ENCODE assay signal across 27 cellular contexts in the genomic region with DNA sequence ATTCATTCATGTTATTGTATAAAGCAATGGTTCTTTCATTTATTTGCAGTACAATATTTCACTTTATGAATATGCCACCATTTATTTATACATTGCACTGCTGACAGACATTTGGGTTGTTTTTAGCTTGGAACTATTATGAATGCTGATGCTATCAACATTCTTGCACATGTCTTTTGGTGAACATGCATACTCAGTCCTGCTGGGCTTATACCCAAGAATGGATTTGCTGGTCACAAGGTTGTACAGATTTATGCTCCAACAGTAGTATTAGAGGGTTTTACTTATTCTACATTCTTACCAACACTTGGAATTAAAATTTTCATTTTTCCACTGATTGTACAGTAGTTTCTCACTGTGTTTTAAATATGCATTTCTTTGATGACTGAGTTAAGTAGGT.
DNase-seq lines count a peak whose midpoint lies in the region; ATAC-seq and TF ChIP-seq lines count a peak whose summit lies in the region.
"Had no signal": no experiment of that assay in that cellular context is flagged by ENCODE, and none has a peak within 500 bp of the region (broad histone marks: within the 10 kb centered on the region; RNA-seq: fewer than 3 reads in every experiment).

No MANE protein-coding gene starts in this region.

- no peaks in the 10 kb centered on the region for H3K9me3 Mint-ChIP-seq in CD4-positive, alpha-beta T cell
- H3K9me3 Mint-ChIP-seq: CD4-positive, alpha-beta memory T cell had no signal

- no peak for DNase-seq in left ventricle myocardium superior
- no peak for DNase-seq in right cardiac atrium
- peak; percentile 66 for DNase-seq in choroid plexus epithelial cell (ENCODE audit: low read depth)
- DNase-seq in fibroblast of the conjunctiva (ENCODE audit: low read depth): peak; percentile 21
- no peak for DNase-seq in HCEC 1CT
- no peak for DNase-seq in CD4-positive, alpha-beta T cell
- no peak for DNase-seq in inferior parietal cortex (ENCODE audit: extremely low spot score)
- DNase-seq in epidermal melanocyte (ENCODE audit: insufficient read length, low spot score): no peak
- DNase-seq: AML-193; CD4-positive, alpha-beta memory T cell; COR-L47; DMS79; GF-D8; GOT3; NCI-H1048; NCI-H1417; NCI-H1694; NCI-H2029 treated with DMSO at 0.1 percent for 48 hours; NCI-H2227 treated with DMSO at 0.1 percent for 48 hours; NCI-H526 treated with DMSO at 0.1 percent for 48 hours; PC-9; RPMI8226; SHP77 had no signal

- POLR2A ChIA-PET in CD4-positive, alpha-beta T cell (lab: Charles Lee): no interaction called here

- no peak overlapping the region for H3K4me3 Mint-ChIP-seq in CD4-positive, alpha-beta T cell
- H3K4me3 Mint-ChIP-seq: CD4-positive, alpha-beta memory T cell; IgD-negative memory B cell had no signal

- no peak overlapping the region for H3K4me3 ChIP-seq in right cardiac atrium (ENCODE audit: low read length)
- H3K4me3 ChIP-seq in choroid plexus epithelial cell (ENCODE audit: low read depth, low read length): no peak overlapping the region
- H3K4me3 ChIP-seq: BLaER1 treated with 17β-estradiol and CSF1 and Interleukin-3, amounts not matched to agents 10 nM and 100 nM; HAP-1; PC-9 had no signal

- intact Hi-C loops in left ventricle myocardium superior (cut with micrococcal nuclease): no loop called here
- intact Hi-C loops in right cardiac atrium (cut with DNase I): no loop called here
- intact Hi-C loops in CD4-positive, alpha-beta T cell (cut with DNase I, micrococcal nuclease): no loop called here

- no peaks in the 10 kb centered on the region for H3K36me3 Mint-ChIP-seq in CD4-positive, alpha-beta T cell (ENCODE audit: low read depth)
- H3K36me3 Mint-ChIP-seq: CD4-positive, alpha-beta memory T cell; IgD-negative memory B cell had no signal

- peak; percentile 53 for ATAC-seq in left ventricle myocardium superior
- no peak for ATAC-seq in right cardiac atrium
- no peak for ATAC-seq in CD4-positive, alpha-beta T cell (ENCODE audit: poor library complexity)

- no peaks in the 10 kb centered on the region for H3K4me1 Mint-ChIP-seq in CD4-positive, alpha-beta T cell (ENCODE audit: low read depth)
- H3K4me1 Mint-ChIP-seq: IgD-negative memory B cell had no signal

- no peak overlapping the region for H3K27ac Mint-ChIP-seq in CD4-positive, alpha-beta T cell
- H3K27ac Mint-ChIP-seq: CD4-positive, alpha-beta memory T cell; IgD-negative memory B cell had no signal

- no peaks in the 10 kb centered on the region for H3K27me3 ChIP-seq in right cardiac atrium (ENCODE audit: control insufficient read depth, insufficient read depth)
- H3K27me3 ChIP-seq in CD4-positive, alpha-beta T cell (ENCODE audit: control insufficient read depth, insufficient read depth, low read length): no peaks in the 10 kb centered on the region
- H3K27me3 ChIP-seq: BLaER1 treated with 17β-estradiol and CSF1 and Interleukin-3, amounts not matched to agents 10 nM and 100 nM had no signal

- H3K9me3 ChIP-seq in right cardiac atrium (ENCODE audit: control insufficient read depth, low read length): no peaks in the 10 kb centered on the region
- no peaks in the 10 kb centered on the region for H3K9me3 ChIP-seq in CD4-positive, alpha-beta T cell (ENCODE audit: control insufficient read depth, low read length)
- H3K9me3 ChIP-seq: HAP-1 had no signal

- peaks cover 2% of the 10 kb centered on the region for H3K4me1 ChIP-seq in right cardiac atrium (ENCODE audit: control insufficient read depth, insufficient read depth, low read length)
- H3K4me1 ChIP-seq: BLaER1 treated with 17β-estradiol and CSF1 and Interleukin-3, amounts not matched to agents 10 nM and 100 nM; HAP-1 had no signal

- no peak overlapping the region for H3K27ac ChIP-seq in right cardiac atrium (ENCODE audit: low read length)
- no peak overlapping the region for H3K27ac ChIP-seq in CD4-positive, alpha-beta T cell (ENCODE audit: low read depth, low read length)
- H3K27ac ChIP-seq: BLaER1 treated with 17β-estradiol and CSF1 and Interleukin-3, amounts not matched to agents 10 nM and 100 nM; KMS-11; PC-9 had no signal

- no peak for TF ChIP-seq CTCF in choroid plexus epithelial cell (conservative IDR thresholded peaks at IDR 0.05; ENCODE audit: low read depth, low read length)
- TF ChIP-seq CTCF in CD4-positive, alpha-beta T cell (IDR thresholded peaks at IDR 0.05): no peak

- no peaks in the 10 kb centered on the region for H3K27me3 Mint-ChIP-seq in CD4-positive, alpha-beta T cell
- H3K27me3 Mint-ChIP-seq: IgD-negative memory B cell had no signal

- CTCF ChIA-PET in CD4-positive, alpha-beta T cell (lab: Charles Lee): no interaction called here

Comparison
In these comparisons a context has a peak if more than half of its experiments do, and no peak if none do; other contexts are left out.
1. DNase-seq: peak in choroid plexus epithelial cell (single experiment) and fibroblast of the conjunctiva (single experiment); none in left ventricle myocardium superior (single experiment), right cardiac atrium (0 of 3), HCEC 1CT (single experiment), CD4-positive, alpha-beta T cell (0 of 10), inferior parietal cortex (single experiment) and epidermal melanocyte (single experiment).